32 cellular contexts compared by ENCODE assay signal in the genomic region with DNA sequence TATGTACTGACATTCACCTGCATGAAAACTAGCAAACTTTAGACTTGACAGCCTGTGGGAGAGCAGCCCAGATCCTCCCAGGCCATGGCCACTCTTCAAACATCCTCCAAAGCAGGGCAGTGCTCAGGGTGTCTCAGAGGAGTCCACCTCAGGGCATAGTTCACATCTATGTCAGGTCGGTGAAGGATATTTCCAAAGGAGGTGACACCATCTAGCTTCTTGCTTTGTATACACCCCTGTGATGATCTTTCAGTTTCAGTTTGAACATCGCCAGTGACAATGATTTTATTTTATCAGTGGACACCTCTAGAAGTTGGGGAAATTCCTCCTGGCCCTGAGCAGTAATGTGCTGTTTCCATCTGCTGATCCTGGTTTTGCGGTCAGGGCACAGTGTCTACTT. TPM values are rescaled to one million over a fixed set of nuclear protein-coding genes. Genes with fewer than 3 reads are reported as not detected.
"Had no signal": no experiment of that assay in that cellular context is flagged by ENCODE, and none has a peak within 500 bp of the region (broad histone marks: within the 10 kb centered on the region; RNA-seq: fewer than 3 reads in every experiment).

No MANE protein-coding gene starts in this region.

- H3K9me3 ChIP-seq: suprapubic skin, tibial artery, upper lobe of right lung had no signal

- H3K36me3 ChIP-seq: breast epithelium, heart right ventricle, ovary, suprapubic skin, tibial artery, upper lobe of right lung, WERI-Rb-1 had no signal

- DNase-seq: activated CD4-positive, alpha-beta memory T cell treated with anti-CD3 and anti-CD28 coated beads, Interleukin-2, amount 10 ng/mL, durations not matched to agents 7 days and 5 days; activated CD4-positive, alpha-beta T cell treated with anti-CD3 and anti-CD28 coated beads, Interleukin-2, amount 10 ng/mL, durations not matched to agents 7 days and 5 days; activated naive CD4-positive, alpha-beta T cell; activated T-cell treated with anti-CD3 and anti-CD28 coated beads, Interleukin-2, amount 50 U/mL, for 48 hours; central memory CD4-positive, alpha-beta T cell; endodermal cell; foreskin keratinocyte; heart right ventricle; left ventricle myocardium superior; naive B cell; nephron progenitor cell; ovary; stimulated activated CD4-positive, alpha-beta T cell treated with anti-CD3 and anti-CD28 coated beads, Interleukin-4, amount 100 ng/mL, for 24 hours; tibial artery; upper lobe of right lung; WERI-Rb-1 had no signal

- H3K27ac ChIP-seq: breast epithelium, foreskin keratinocyte, heart right ventricle, ovary, skin epidermis, suprapubic skin, tibial artery, upper lobe of right lung, WERI-Rb-1 had no signal

- H3K4me1 ChIP-seq: breast epithelium, foreskin keratinocyte, heart right ventricle, suprapubic skin, tibial artery, upper lobe of right lung had no signal

- ATAC-seq: activated CD4-positive, CD25-positive, alpha-beta regulatory T cell treated with anti-CD3 and anti-CD28 coated beads, Interleukin-2, amount 50 U/mL, for 24 hours; activated naive CD4-positive, alpha-beta T cell treated with anti-CD3 and anti-CD28 coated beads, Interleukin-2, amount 50 U/mL, for 72 hours; esophagus mucosa; foreskin keratinocyte; heart right ventricle; left ventricle myocardium superior; sciatic nerve; stimulated activated memory B cell treated with anti-CD40 and anti-IgM and Interleukin-4, amounts not matched to agents 10 μg/mL and 1 μg/mL and 100 μg/mL, for 72 hours; upper lobe of right lung had no signal

- H3K27me3 ChIP-seq: breast epithelium, foreskin keratinocyte, ovary, upper lobe of right lung had no signal

- FAIRE-seq: islet of Langerhans, TTC549 had no signal

- H3K4me3 ChIP-seq: breast epithelium, heart right ventricle, ovary, skin epidermis, suprapubic skin, tibial artery, upper lobe of right lung had no signal

RNA-seq across cellular contexts. Expression of a gene that starts 36.5 kb away (rescaled TPM):
- total RNA-seq: activated CD4-positive, alpha-beta memory T cell treated with anti-CD3 and anti-CD28 coated beads, Interleukin-2, amount 10 ng/mL, durations not matched to agents 7 days and 5 days; activated CD4-positive, alpha-beta T cell treated with anti-CD3 and anti-CD28 coated beads, Interleukin-2, amount 10 ng/mL, durations not matched to agents 7 days and 5 days; activated naive CD4-positive, alpha-beta T cell treated with anti-CD3 and anti-CD28 coated beads, Interleukin-2, amount 50 U/mL, for 72 hours; breast epithelium; esophagus mucosa; foreskin keratinocyte; glomerular endothelial cell; heart right ventricle; left ventricle myocardium superior; lung microvascular endothelial cell; mesenteric fat pad; ovary; progenitor cell of endocrine pancreas; renal cortical epithelial cell; sciatic nerve; suprapubic skin; T-helper 1 cell treated with Interleukin-12 subunit alpha and Interleukin-12 subunit beta and Interleukin-4 antibody, amounts not matched to agents 30 ng/mL and 1 ng/mL, for 36 hours; upper lobe of right lung had no signal
- polyA plus RNA-seq: foreskin keratinocyte, heart right ventricle, ovary had no signal
